In the genomic region with DNA sequence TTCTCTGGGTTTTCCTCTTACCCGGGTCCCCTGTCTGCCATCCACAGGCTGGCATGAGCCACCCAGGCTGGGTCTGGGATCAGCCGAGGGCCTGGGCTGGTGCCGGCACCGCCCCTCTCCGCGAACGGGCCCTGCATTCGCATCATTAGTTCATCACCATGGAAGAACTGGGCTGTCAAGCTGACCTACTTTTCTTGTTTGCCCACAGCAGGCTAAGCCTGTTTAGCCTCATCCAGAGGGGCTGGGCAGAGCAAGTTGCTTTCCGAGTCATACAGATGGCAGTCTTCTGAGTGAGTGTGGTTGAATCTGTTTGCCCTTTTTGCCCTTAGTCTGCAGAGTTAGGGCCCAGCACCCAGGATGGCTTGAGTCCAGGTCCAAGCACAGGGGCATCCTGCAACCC, we compare ENCODE assay signal across 18 cellular contexts.
A peak's percentile ranks its signal among the peaks of the same experiment; 100 is the strongest.
DNase-seq lines count a peak whose midpoint lies in the region; ATAC-seq and TF ChIP-seq lines count a peak whose summit lies in the region.
"Had no signal": no experiment of that assay in that cellular context is flagged by ENCODE, and none has a peak within 500 bp of the region (broad histone marks: within the 10 kb centered on the region; RNA-seq: fewer than 3 reads in every experiment).

No MANE protein-coding gene starts in this region.

- CTCF ChIA-PET in PC-3 (lab: Charles Lee): no interaction called here

- H4K20me1 ChIP-seq in PC-3 (ENCODE audit: low read length) (no peaks in the 10 kb centered on the region), neural progenitor cell (ENCODE audit: low read depth) (no peaks in the 10 kb centered on the region)

- POLR2A ChIA-PET in PC-3 (lab: Charles Lee; ENCODE audit: unreplicated experiment): no interaction called here

- ATAC-seq in PC-3: peak; percentile 24
- ATAC-seq in GM21390 (IDR thresholded peaks at IDR 0.05; ENCODE audit: unreplicated experiment): no peak
- ATAC-seq: activated CD4-positive, alpha-beta T cell treated with anti-CD3 and anti-CD28 coated beads for 36 hours; left colon; stimulated activated naive CD8-positive, alpha-beta T cell treated with anti-CD3 and anti-CD28 coated beads, Interleukin-15, amount 100 ng/mL, for 72 hours had no signal

- H3K4me3 Mint-ChIP-seq in neural progenitor cell: no peak overlapping the region
- H3K4me3 Mint-ChIP-seq: activated CD4-positive, alpha-beta T cell treated with anti-CD3 and anti-CD28 coated beads for 36 hours; activated naive CD8-positive, alpha-beta T cell; activated T-cell treated with anti-CD3 and anti-CD28 coated beads, Interleukin-2, amount 50 U/mL, for 24 hours; nephron; stimulated activated naive CD8-positive, alpha-beta T cell treated with anti-CD3 and anti-CD28 coated beads, Interleukin-15, amount 100 ng/mL, for 72 hours had no signal

- H3F3A ChIP-seq in PC-3 (ENCODE audit: low read length, unreplicated experiment) (peaks cover 10% of the 10 kb centered on the region), neural progenitor cell (ENCODE audit: low read depth) (no peaks in the 10 kb centered on the region)

- H3K4me3 ChIP-seq in PC-3 (ENCODE audit: low read length) (no peak overlapping the region), esophagus (ENCODE audit: low read depth in 1 of 2, low read length in 2 of 2) (no peak overlapping the region), neural progenitor cell (no peak overlapping the region)

- TF ChIP-seq CTCF in PC-3 (conservative IDR thresholded peaks at IDR 0.05; ENCODE audit: low read depth, low read length) (no peak), neural progenitor cell (IDR thresholded peaks at IDR 0.05) (no peak)

- H3K36me3 ChIP-seq in PC-3 (ENCODE audit: low read depth, low read length): peaks cover 11% of the 10 kb centered on the region; the same call in 1 of the 2 replicates
- H3K36me3 ChIP-seq in esophagus (ENCODE audit: control insufficient read depth in 2 of 2, insufficient read depth in 2 of 2, low read length in 1 of 2): peaks cover 0 to 5% of the 10 kb centered on the region in 2 donors
- no peaks in the 10 kb centered on the region for H3K36me3 ChIP-seq in neural progenitor cell

- no peaks in the 10 kb centered on the region for H3K9me3 Mint-ChIP-seq in neural progenitor cell
- H3K9me3 Mint-ChIP-seq: activated T-cell treated with anti-CD3 and anti-CD28 coated beads, Interleukin-2, amount 50 U/mL, for 24 hours; nephron; stimulated activated naive CD8-positive, alpha-beta T cell treated with anti-CD3 and anti-CD28 coated beads, Interleukin-15, amount 100 ng/mL, for 72 hours had no signal

- no peaks in the 10 kb centered on the region for H3K36me3 Mint-ChIP-seq in neural progenitor cell
- H3K36me3 Mint-ChIP-seq: activated naive CD8-positive, alpha-beta T cell had no signal

- H3K9ac ChIP-seq in PC-3 (ENCODE audit: low read length): peak overlapping the region; percentile 35
- H3K9ac ChIP-seq in neural progenitor cell: no peak overlapping the region
- H3K9ac ChIP-seq: KMS-11 had no signal

- H3K9me3 ChIP-seq in PC-3 (ENCODE audit: low read length) (no peaks in the 10 kb centered on the region), esophagus (ENCODE audit: control insufficient read depth in 2 of 2, insufficient read depth in 1 of 2, low read depth in 1 of 2, low read length in 1 of 2) (peaks cover 0 to 2% of the 10 kb centered on the region in 2 donors), neural progenitor cell (ENCODE audit: low read depth) (no peaks in the 10 kb centered on the region)

- H3K79me2 ChIP-seq in PC-3 (ENCODE audit: low read length): peaks cover 68% of the 10 kb centered on the region
- no peaks in the 10 kb centered on the region for H3K79me2 ChIP-seq in neural progenitor cell (ENCODE audit: low read depth)

- peak overlapping the region; percentile 42 for H3K4me2 ChIP-seq in PC-3 (ENCODE audit: low read length)
- no peak overlapping the region for H3K4me2 ChIP-seq in neural progenitor cell
- H3K4me2 ChIP-seq: KMS-11 had no signal

- WGBS in esophagus, 2 donors: 39 to 43% methylated on average over 9 of the region's 9 CpGs

- H3K27ac ChIP-seq in PC-3 (ENCODE audit: low read length): peak overlapping the region; percentile 75
- H3K27ac ChIP-seq in esophagus (ENCODE audit: low read depth in 2 of 2, low read length in 1 of 2): peak overlapping the region; percentile 82 to 86
- H3K27ac ChIP-seq in neural progenitor cell: no peak overlapping the region
- H3K27ac ChIP-seq: KMS-11 had no signal

- H3K4me1 Mint-ChIP-seq in neural progenitor cell: peaks cover 7% of the 10 kb centered on the region

- BruUV-seq in PC-3 (replicated peaks; lab: Mats Ljungman, UMichigan): no TSS peak

- peak; percentile 60 for DNase-seq in DMS53 (lab: John Stamatoyannopoulos, UW)
- peak; percentile 84 for DNase-seq in PC-3
- peak in 6 of 10 donors; percentile 17 to 77 (median 44) for DNase-seq in posterior cingulate gyrus
- DNase-seq in stimulated activated CD4-positive, alpha-beta T cell treated with anti-CD3 and anti-CD28 coated beads, Interleukin-2, amount 100 ng/mL, for 24 hours: no peak
- DNase-seq in NCI-H1092 treated with DMSO at 0.1 percent for 48 hours (lab: John Stamatoyannopoulos, UW): no peak
- no peak for DNase-seq in neural progenitor cell (ENCODE audit: low spot score)
- DNase-seq: activated CD4-positive, alpha-beta T cell treated with anti-CD3 and anti-CD28 coated beads for 36 hours; activated T-cell treated with anti-CD3 and anti-CD28 coated beads, Interleukin-2, amount 50 U/mL, for 24 hours; H7; left colon; NCI-H510A; stimulated activated naive CD8-positive, alpha-beta T cell treated with anti-CD3 and anti-CD28 coated beads, Interleukin-15, amount 100 ng/mL, for 72 hours; T-helper 1 cell had no signal

- H3K9me2 ChIP-seq in PC-3 (replicated peaks; ENCODE audit: low read length): no peaks in the 10 kb centered on the region

- H2AFZ ChIP-seq in PC-3 (ENCODE audit: low read length) (no peak overlapping the region), neural progenitor cell (replicated peaks) (no peak overlapping the region)

- H3K4me1 ChIP-seq in PC-3 (ENCODE audit: insufficient read depth, low read length) (peaks cover 61% of the 10 kb centered on the region), esophagus (ENCODE audit: control insufficient read depth in 2 of 2, insufficient read depth in 2 of 2, low read length in 1 of 2) (peaks cover 6 to 28% of the 10 kb centered on the region in 2 donors), neural progenitor cell (no peaks in the 10 kb centered on the region)

- H3K27me3 Mint-ChIP-seq in neural progenitor cell (ENCODE audit: insufficient read depth, low read depth): peaks cover 13% of the 10 kb centered on the region
- H3K27me3 Mint-ChIP-seq: activated CD4-positive, alpha-beta T cell treated with anti-CD3 and anti-CD28 coated beads for 36 hours; activated naive CD8-positive, alpha-beta T cell; activated T-cell treated with anti-CD3 and anti-CD28 coated beads, Interleukin-2, amount 50 U/mL, for 24 hours; stimulated activated naive CD8-positive, alpha-beta T cell treated with anti-CD3 and anti-CD28 coated beads, Interleukin-15, amount 100 ng/mL, for 72 hours had no signal

- no peaks in the 10 kb centered on the region for H3K27me3 ChIP-seq in PC-3 (ENCODE audit: low read length)
- no peaks in the 10 kb centered on the region for H3K27me3 ChIP-seq in esophagus (ENCODE audit: control insufficient read depth in 1 of 2, insufficient read depth in 2 of 2, low read length in 2 of 2)
- no peaks in the 10 kb centered on the region for H3K27me3 ChIP-seq in neural progenitor cell

- no peak overlapping the region for H3K27ac Mint-ChIP-seq in neural progenitor cell
- H3K27ac Mint-ChIP-seq: activated CD4-positive, alpha-beta T cell treated with anti-CD3 and anti-CD28 coated beads for 36 hours; activated naive CD8-positive, alpha-beta T cell; activated T-cell treated with anti-CD3 and anti-CD28 coated beads, Interleukin-2, amount 50 U/mL, for 24 hours; nephron; stimulated activated naive CD8-positive, alpha-beta T cell treated with anti-CD3 and anti-CD28 coated beads, Interleukin-15, amount 100 ng/mL, for 72 hours had no signal

- intact Hi-C loops in PC-3 (cut with micrococcal nuclease) (no loop called here), posterior cingulate gyrus (cut with DNase I) (no loop called here)

Comparison
In these comparisons a context has a peak if more than half of its experiments do, and no peak if none do; other contexts are left out.
1. DNase-seq: peak in DMS53 (single experiment), PC-3 (single experiment) and posterior cingulate gyrus (6 of 10); none in stimulated activated CD4-positive, alpha-beta T cell treated with anti-CD3 and anti-CD28 coated beads, Interleukin-2, amount 100 ng/mL, for 24 hours (0 of 2), NCI-H1092 treated with DMSO at 0.1 percent for 48 hours (single experiment) and neural progenitor cell (single experiment).